17 cellular contexts compared by ENCODE assay signal in genomic region chr10:126250045-126250444, GRCh38.
A peak's percentile ranks its signal among the peaks of the same experiment; 100 is the strongest.
DNase-seq lines count a peak whose midpoint lies in the region; ATAC-seq and TF ChIP-seq lines count a peak whose summit lies in the region.
"Had no signal": no experiment of that assay in that cellular context is flagged by ENCODE, and none has a peak within 500 bp of the region (broad histone marks: within the 10 kb centered on the region; RNA-seq: fewer than 3 reads in every experiment).

No MANE protein-coding gene starts in this region.

- H2AK5ac ChIP-seq in mesenchymal stem cell (ENCODE audit: low read length, severe bottlenecking), result no peak overlapping the region

- WGBS in mesenchymal stem cell, result 2% methylated on average over 4 of the region's 5 CpGs

- no peaks in the 10 kb centered on the region for H3K4me1 ChIP-seq in left ventricle myocardium inferior
- peaks cover 48% of the 10 kb centered on the region for H3K4me1 ChIP-seq in adipocyte (ENCODE audit: control insufficient read depth, insufficient read depth, low read length)
- peaks cover 18% of the 10 kb centered on the region for H3K4me1 ChIP-seq in mesenchymal stem cell (ENCODE audit: control insufficient read depth, insufficient read depth, low read depth, low read length)

- peak overlapping the region; percentile 30 for H2BK120ac ChIP-seq in mesenchymal stem cell (ENCODE audit: low read depth, low read length)

- no peaks in the 10 kb centered on the region for H3K9me3 ChIP-seq in left ventricle myocardium inferior (replicated peaks)
- no peaks in the 10 kb centered on the region for H3K9me3 ChIP-seq in adipocyte (ENCODE audit: control insufficient read depth, low read length)
- peaks cover 4% of the 10 kb centered on the region for H3K9me3 ChIP-seq in mesenchymal stem cell (ENCODE audit: control insufficient read depth, low read length)

- no peak overlapping the region for H2BK5ac ChIP-seq in mesenchymal stem cell (ENCODE audit: low read depth, low read length, poor library complexity, severe bottlenecking)

- H4K91ac ChIP-seq in mesenchymal stem cell (ENCODE audit: low read length), result no peak overlapping the region

- no peak overlapping the region for H3K4me2 ChIP-seq in mesenchymal stem cell (ENCODE audit: low read length, poor library complexity, severe bottlenecking)
- H3K4me2 ChIP-seq: KMS-11 had no signal

- H2AFZ ChIP-seq in mesenchymal stem cell (ENCODE audit: low read depth, low read length), result no peak overlapping the region

- no peak for DNase-seq in left ventricle myocardium inferior
- DNase-seq in left ventricle myocardium superior, result no peak
- DNase-seq in adipocyte (ENCODE audit: low read depth), result no peak
- DNase-seq in mesenchymal stem cell, result peak; percentile 94
- DNase-seq in NCI-H2171 treated with DMSO at 0.1 percent for 48 hours (lab: John Stamatoyannopoulos, UW), result no peak
- no peak for DNase-seq in pons (ENCODE audit: low spot score)
- DNase-seq in NCI-H146 treated with DMSO at 0.1 percent for 48 hours (lab: John Stamatoyannopoulos, UW; ENCODE audit: unreplicated experiment), result no peak
- DNase-seq: C1 segment of cervical spinal cord, DMS 273 treated with DMSO at 0.1 percent for 48 hours, MM.1S, NCI-H1105, NCI-H187 treated with DMSO at 0.1 percent for 48 hours, NCI-H2171, NCI-H510A treated with DMSO at 0.1 percent for 48 hours, SHP77 had no signal

- H3K27ac ChIP-seq in left ventricle myocardium inferior (replicated peaks), result peak overlapping the region; percentile 44
- H3K27ac ChIP-seq in mesenchymal stem cell (ENCODE audit: low read length, poor library complexity, severe bottlenecking), result no peak overlapping the region
- H3K27ac ChIP-seq: KMS-11 had no signal

- H4K8ac ChIP-seq in mesenchymal stem cell (ENCODE audit: low read length), result no peak overlapping the region

- H3K9ac ChIP-seq in adipocyte (ENCODE audit: low read length) (peak overlapping the region; percentile 8), mesenchymal stem cell (ENCODE audit: low read length) (peak overlapping the region; percentile 36)
- H3K9ac ChIP-seq: KMS-11 had no signal

- peaks cover 21% of the 10 kb centered on the region for H3K79me1 ChIP-seq in mesenchymal stem cell (replicated peaks; ENCODE audit: low read length, poor library complexity, severe bottlenecking)

- no peak overlapping the region for H2BK12ac ChIP-seq in mesenchymal stem cell (ENCODE audit: low read length in 2 of 2)

- no peak overlapping the region for H3K18ac ChIP-seq in mesenchymal stem cell (ENCODE audit: low read depth in 1 of 2, low read length in 2 of 2)

- TF ChIP-seq CTCF in left ventricle myocardium inferior (IDR thresholded peaks at IDR 0.05; ENCODE audit: borderline replicate concordance), result no peak

- H3K4me3 ChIP-seq in left ventricle myocardium inferior, result no peak overlapping the region
- no peak overlapping the region for H3K4me3 ChIP-seq in adipocyte (ENCODE audit: low read length)
- H3K4me3 ChIP-seq in mesenchymal stem cell (ENCODE audit: insufficient read depth in 1 of 2, low read depth in 1 of 2, low read length in 2 of 2), result no peak overlapping the region

- intact Hi-C loops in left ventricle myocardium inferior (cut with micrococcal nuclease) (no loop called here), left ventricle myocardium superior (cut with micrococcal nuclease) (no loop called here)

- ATAC-seq in left ventricle myocardium superior (no peak), GM21515 (IDR thresholded peaks at IDR 0.05; ENCODE audit: unreplicated experiment) (no peak)

- no peak overlapping the region for H3K4ac ChIP-seq in mesenchymal stem cell (ENCODE audit: low read depth in 1 of 2, low read length in 2 of 2)

- no peak overlapping the region for H2BK15ac ChIP-seq in mesenchymal stem cell (ENCODE audit: low read depth, poor library complexity, severe bottlenecking)

- H3K14ac ChIP-seq in mesenchymal stem cell (ENCODE audit: low read length in 2 of 2), result no peak overlapping the region

- H3K36me3 ChIP-seq in left ventricle myocardium inferior (no peaks in the 10 kb centered on the region), adipocyte (ENCODE audit: control insufficient read depth, insufficient read depth, low read length, severe bottlenecking) (peaks cover 10% of the 10 kb centered on the region), mesenchymal stem cell (ENCODE audit: control insufficient read depth in 1 of 2, insufficient read depth in 2 of 2, low read depth in 1 of 2, low read length in 2 of 2) (peaks cover 16 to 31% of the 10 kb centered on the region in 2 experiments)

- no peak overlapping the region for H3K23ac ChIP-seq in mesenchymal stem cell (ENCODE audit: low read length in 2 of 2)

- H3K27me3 ChIP-seq in left ventricle myocardium inferior (ENCODE audit: low read depth) (peaks cover 18% of the 10 kb centered on the region), adipocyte (replicated peaks; ENCODE audit: control insufficient read depth, insufficient read depth, low read length) (no peaks in the 10 kb centered on the region), mesenchymal stem cell (ENCODE audit: control insufficient read depth in 1 of 2, insufficient read depth in 1 of 2, low read length in 2 of 2) (no peaks in the 10 kb centered on the region)
